14 cellular contexts compared by ENCODE assay signal in the genomic region with DNA sequence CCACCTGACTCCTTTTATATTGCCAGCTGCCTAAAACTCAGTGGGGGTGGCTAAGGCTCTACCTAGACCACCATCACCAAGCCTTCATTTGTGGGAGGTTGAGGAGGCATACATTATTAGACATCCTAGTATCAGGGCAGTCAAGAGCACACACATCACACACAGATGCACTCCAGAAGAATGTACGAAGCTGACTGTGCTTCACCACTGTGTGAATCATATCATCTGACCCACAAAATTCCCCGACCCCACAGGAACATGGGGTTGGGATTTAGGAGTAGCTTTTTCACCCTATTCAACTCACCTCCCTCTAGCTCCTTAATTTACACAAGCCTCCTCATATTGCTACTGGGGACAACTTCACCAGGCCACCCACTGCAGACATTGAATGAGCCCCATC.
"Had no signal": no experiment of that assay in that cellular context is flagged by ENCODE, and none has a peak within 500 bp of the region (broad histone marks: within the 10 kb centered on the region; RNA-seq: fewer than 3 reads in every experiment).

No MANE protein-coding gene starts in this region.

- H3K4me2 ChIP-seq: hepatocyte had no signal

- H3K4me3 ChIP-seq: hepatocyte, right atrium auricular region, skin epidermis, transverse colon had no signal

- H3K79me2 ChIP-seq: hepatocyte had no signal

- H2AFZ ChIP-seq: hepatocyte had no signal

- H3K27ac ChIP-seq: hepatocyte, right atrium auricular region, transverse colon had no signal

- H3K36me3 ChIP-seq: right atrium auricular region, transverse colon had no signal

- H3K27me3 ChIP-seq: hepatocyte, right atrium auricular region, transverse colon had no signal

- H3K4me1 ChIP-seq: right atrium auricular region, transverse colon had no signal

- DNase-seq: activated CD4-positive, alpha-beta T cell treated with anti-CD3 and anti-CD28 coated beads for 4 hours; activated CD8-positive, alpha-beta T cell treated with anti-CD3 and anti-CD28 coated beads for 36 hours; activated effector memory CD4-positive, alpha-beta T cell treated with Interleukin-2 at 50 U/mL for 16 hours; activated T-cell treated with anti-CD3 and anti-CD28 coated beads, Interleukin-2, amount 50 U/mL, for 4 hours; natural killer cell; nucleus accumbens; stimulated activated CD4-positive, alpha-beta T cell treated with anti-CD3 and anti-CD28 coated beads, Interleukin-4, amount 100 ng/mL, for 4 hours; stimulated activated CD8-positive, alpha-beta memory T cell treated with anti-CD3 and anti-CD28 coated beads, Interleukin-4, amount 100 ng/mL, for 48 hours; stimulated activated naive CD4-positive, alpha-beta T cell treated with Interleukin-2 at 50 U/mL for 16 hours; T-helper 2 cell; transverse colon had no signal
